ENCODE assay signal across 22 cellular contexts in the genomic region with DNA sequence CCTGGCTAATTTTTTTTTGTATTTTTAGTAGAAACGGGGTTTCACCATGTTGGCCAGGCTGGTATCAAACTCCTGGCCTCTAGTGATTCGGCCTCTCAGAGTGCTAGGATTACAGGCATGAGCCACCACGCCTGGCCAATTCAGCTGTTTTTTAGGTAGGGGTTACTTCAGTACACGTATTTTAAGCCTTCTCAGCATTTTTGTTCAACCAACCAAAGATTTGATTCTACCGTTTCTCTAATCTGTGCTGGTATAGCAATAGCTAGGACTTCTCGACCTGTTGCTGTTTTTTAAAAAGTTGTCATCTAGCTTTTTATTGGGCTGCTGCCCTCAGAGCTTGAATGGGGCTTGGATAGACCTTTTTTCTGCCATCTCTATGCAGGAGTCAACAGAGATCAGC. TPM values are rescaled to one million over a fixed set of nuclear protein-coding genes. Genes with fewer than 3 reads are reported as not detected.
DNase-seq lines count a peak whose midpoint lies in the region; ATAC-seq, FAIRE-seq and TF ChIP-seq lines count a peak whose summit lies in the region.
"Had no signal": no experiment of that assay in that cellular context is flagged by ENCODE, and none has a peak within 500 bp of the region (broad histone marks: within the 10 kb centered on the region; RNA-seq: fewer than 3 reads in every experiment).

No MANE protein-coding gene starts in this region.

- H3K9me3 ChIP-seq in A549 (no peaks in the 10 kb centered on the region), HepG2 (ENCODE audit: low read length) (no peaks in the 10 kb centered on the region), spleen (no peaks in the 10 kb centered on the region)
- H3K9me3 ChIP-seq: BLaER1, HAP-1 had no signal

- TF ChIP-seq CTCF in A549 (IDR thresholded peaks at IDR 0.05) = no peak
- no peak for TF ChIP-seq CTCF in HepG2 (CRISPR knock-in tag; IDR thresholded peaks at IDR 0.05)
- TF ChIP-seq CTCF in spleen (IDR thresholded peaks at IDR 0.05 in 8 of 11, conservative IDR thresholded peaks at IDR 0.05 in 3 of 11) = no peak
- no peak for TF ChIP-seq CTCF in HFFc6 (IDR thresholded peaks at IDR 0.05)

- 85% methylated on average over 6 of the region's 6 CpGs for WGBS in A549 (ENCODE audit: missing lambda C conversion rate)
- WGBS in HepG2 (ENCODE audit: low lambda C conversion rate) = 95% methylated on average over 6 of the region's 6 CpGs
- 90 to 93% (median 91%) methylated on average over 6 of the region's 6 CpGs for WGBS in spleen, 5 donors

- no TSS peak for BruUV-seq in HepG2 (replicated peaks; lab: Mats Ljungman, UMichigan)

- FAIRE-seq in A549 (lab: Jason Lieb, UNC) (no peak), HepG2 (lab: Jason Lieb, UNC) (no peak)
- FAIRE-seq: GM12891, GM19239, H1 had no signal

- H3K27me3 Mint-ChIP-seq in HFFc6 (ENCODE audit: insufficient read depth) = peaks cover 5% of the 10 kb centered on the region
- H3K27me3 Mint-ChIP-seq: IgD-negative memory B cell had no signal

- no peaks in the 10 kb centered on the region for H4K20me1 ChIP-seq in HepG2 (ENCODE audit: insufficient read depth, low read length)
- H4K20me1 ChIP-seq: BLaER1 had no signal

- no peaks in the 10 kb centered on the region for H3K9me3 Mint-ChIP-seq in HFFc6
- H3K9me3 Mint-ChIP-seq: CD14-positive monocyte; CD4-positive, alpha-beta memory T cell; IgD-negative memory B cell had no signal

- H3K9ac ChIP-seq in HepG2 (ENCODE audit: insufficient read depth, low read depth, low read length) = no peak overlapping the region
- H3K9ac ChIP-seq: BLaER1, KMS-11 had no signal

- H3K27me3 ChIP-seq in HepG2 (ENCODE audit: control insufficient read depth in 1 of 2, insufficient read depth in 2 of 2, low read length in 2 of 2) (no peaks in the 10 kb centered on the region), spleen (replicated peaks in 1 of 7) (no peaks in the 10 kb centered on the region)
- H3K27me3 ChIP-seq: BLaER1 had no signal

- TF ChIP-seq POLR2A in A549 (IDR thresholded peaks at IDR 0.05; ENCODE audit: low read length) (no peak), HepG2 (IDR thresholded peaks at IDR 0.05; ENCODE audit: insufficient read depth in 1 of 2, low read depth in 2 of 2, low read length in 2 of 2) (no peak), spleen (IDR thresholded peaks at IDR 0.05) (no peak)

- peaks cover 9% of the 10 kb centered on the region for H3K4me1 Mint-ChIP-seq in HFFc6 (ENCODE audit: low read depth)

- intact Hi-C loops in HepG2 (cut with micrococcal nuclease; ENCODE audit: unreplicated experiment) = no loop called here
- intact Hi-C loops in spleen (cut with DNase I; ENCODE audit: low total_unique reads) = no loop called here

- CTCF ChIA-PET in A549 (lab: Yijun Ruan, JAX) (interaction anchor here (1.1 to 1.3 kb wide), 2 partner anchors 28 to 89 kb away, joined by 3 read pairs; no protein-coding TSS in a partner anchor), HepG2 (lab: Yijun Ruan, JAX; ENCODE audit: low intra/inter-chr PET ratio, low total read pairs) (no interaction called here)

- TF ChIP-seq EP300 in A549 (IDR thresholded peaks at IDR 0.05) (no peak), HepG2 (IDR thresholded peaks at IDR 0.05; ENCODE audit: low read depth in 2 of 2, low read length in 2 of 2) (no peak), HepG2 (CRISPR knock-in tag; IDR thresholded peaks at IDR 0.05; ENCODE audit: borderline replicate concordance) (no peak)

- in situ Hi-C loops in HepG2 (cut with HindIII; ENCODE audit: extremely low pct_ligation_motif_present, low pct_unique_long_range_greater_than_20kb) = no loop called here

- no peak overlapping the region for H3K27ac Mint-ChIP-seq in HFFc6
- H3K27ac Mint-ChIP-seq: CD14-positive monocyte, IgD-negative memory B cell had no signal

- H3K27ac ChIP-seq in A549 (no peak overlapping the region), HepG2 (ENCODE audit: extremely low read length, insufficient read depth, low read length) (no peak overlapping the region), spleen (no peak overlapping the region)
- H3K27ac ChIP-seq: 22Rv1, BLaER1, HL-60, KMS-11 had no signal

- H3K4me3 Mint-ChIP-seq in HFFc6 = no peak overlapping the region
- H3K4me3 Mint-ChIP-seq: CD14-positive monocyte; CD4-positive, alpha-beta memory T cell; IgD-negative memory B cell had no signal

- no peaks in the 10 kb centered on the region for H3K4me1 ChIP-seq in A549
- no peaks in the 10 kb centered on the region for H3K4me1 ChIP-seq in HepG2 (ENCODE audit: insufficient read depth, low read length)
- peaks cover 0 to 10% (median 3%) of the 10 kb centered on the region in 6 donors for H3K4me1 ChIP-seq in spleen
- H3K4me1 ChIP-seq: HAP-1 had no signal

- no peak overlapping the region for H3K4me3 ChIP-seq in A549
- H3K4me3 ChIP-seq in HepG2 (replicated peaks in 1 of 3; ENCODE audit: insufficient read depth in 1 of 3, low read depth in 2 of 3, low read length in 3 of 3) = no peak overlapping the region
- no peak overlapping the region for H3K4me3 ChIP-seq in spleen
- H3K4me3 ChIP-seq: BLaER1, HAP-1 had no signal

- H3K36me3 ChIP-seq in HepG2 (replicated peaks in 1 of 2; ENCODE audit: control insufficient read depth in 1 of 2, insufficient read depth in 2 of 2, low read length in 2 of 2) = peaks cover 20 to 73% of the 10 kb centered on the region in 2 experiments
- peaks cover 0 to 79% (median 6%) of the 10 kb centered on the region in 6 donors for H3K36me3 ChIP-seq in spleen

- peaks cover 4% of the 10 kb centered on the region for H3K36me3 Mint-ChIP-seq in HFFc6 (ENCODE audit: low read depth)
- H3K36me3 Mint-ChIP-seq: CD4-positive, alpha-beta memory T cell; IgD-negative memory B cell had no signal

- POLR2A ChIA-PET in A549 (lab: Yijun Ruan, JAX) = no interaction called here
- POLR2A ChIA-PET in HepG2 (lab: Yijun Ruan, JAX) = interaction anchor here (1.9 kb wide), 1 partner anchor 17 kb away, joined by 4 read pairs; no protein-coding TSS in a partner anchor

- DNase-seq in A549 (ENCODE audit: low read depth in 1 of 2, low spot score in 1 of 2) (no peak), RPMI8226 (peak; percentile 54), HepG2 (ENCODE audit: low spot score) (no peak), spleen (peak; percentile 19), SKM-1 treated with dmso at 0.1 percent for 144 hours (lab: John Stamatoyannopoulos, UW; ENCODE audit: unreplicated experiment) (no peak), HFFc6 (no peak)
- DNase-seq in stimulated activated CD4-positive, alpha-beta T cell treated with anti-CD3 and anti-CD28 coated beads, Interleukin-2, amount 100 ng/mL, for 24 hours = no peak
- DNase-seq: CD4-positive, alpha-beta memory T cell; DMS 273 treated with DMSO at 0.1 percent for 48 hours; DMS53; DND-41; EL had no signal

- H2AFZ ChIP-seq in HepG2 (ENCODE audit: low read length) = no peak overlapping the region

- TF ChIP-seq RAD21 in A549 (conservative IDR thresholded peaks at IDR 0.05 in 1 of 2, IDR thresholded peaks at IDR 0.05 in 1 of 2) (no peak), HepG2 (CRISPR knock-in tag; IDR thresholded peaks at IDR 0.05) (no peak)

- no peaks in the 10 kb centered on the region for H3K79me2 ChIP-seq in HepG2 (ENCODE audit: insufficient read depth, low read length)

- H3K4me2 ChIP-seq in A549 (no peak overlapping the region), HepG2 (ENCODE audit: low read depth, low read length) (no peak overlapping the region)
- H3K4me2 ChIP-seq: BLaER1, KMS-11 had no signal

- ATAC-seq in A549 (no peak), HepG2 (no peak)

TF ChIP-seq in A549, 52 proteins besides CTCF, POLR2A, EP300 and RAD21 (continues in another document):
- TF ChIP-seq MAFK (IDR thresholded peaks at IDR 0.05; ENCODE audit: partially characterized antibody) (peak; percentile 66), RCOR1 (IDR thresholded peaks at IDR 0.05; ENCODE audit: low read depth, low read length) (no peak), RNF2 (IDR thresholded peaks at IDR 0.05; ENCODE audit: borderline replicate concordance, low read depth) (no peak)

TF ChIP-seq in HepG2, 621 proteins besides CTCF, POLR2A, EP300 and RAD21 (continues in another document):
- TF ChIP-seq MAFF (IDR thresholded peaks at IDR 0.05; ENCODE audit: low read depth, low read length) = peak; percentile 70; the same call in 1 of the 2 replicates
- peak; percentile 27 to 79; a peak in 2 of 4 replicates for TF ChIP-seq MAFK (conservative IDR thresholded peaks at IDR 0.05 in 1 of 2, IDR thresholded peaks at IDR 0.05 in 1 of 2; ENCODE audit: low read length in 2 of 2)

RNA-seq across cellular contexts. Expression of gene PROSER2, which starts 34.9 kb away (rescaled TPM):
- polyA plus RNA-seq in A549 (2011; rRNA removed) (8.9 and 10.1 TPM in 2 replicates), A549 (2017; fragmentation: RNase III; extraction: RNeasy Plus Mini Kit Qiagen cat#74134 plus additional on column Dnase treatment) (14.2 to 15.2 TPM (median 14.4 TPM) in 3 replicates), HepG2 (2011; rRNA removed) (6.7 and 7.7 TPM in 2 replicates), spleen (1 to 10 TPM; 1.6 to 3.5 (median 1.6) TPM)
- polyA plus RNA-seq in A549 (2012; cell fraction: cytosol; rRNA removed) = 13.2 and 17.1 TPM in 2 replicates
- polyA plus RNA-seq in A549 (2012; cell fraction: nucleus; rRNA removed) = 23.0 and 32.5 TPM in 2 replicates
- 5.3 and 11.5 TPM in 2 replicates for polyA minus RNA-seq in A549 (2011; rRNA and poly(A)+ RNA removed)
- total RNA-seq in HepG2 (2016; rRNA removed; fragmentation: Illumina TruSeq; extraction: Trizol) (6.7 and 6.9 TPM in 2 replicates), spleen (10 to 100 TPM in 4 of 7 donors, 1 to 10 TPM in 3; 5.2 to 15.4 (median 10.8) TPM)
- total RNA-seq in HepG2 (2016; cell fraction: cytosol; rRNA removed; fragmentation: Illumina TruSeq; extraction: Trizol; ENCODE audit: low read depth) = 2.0 and 2.7 TPM in 2 replicates
- 6.3 and 8.2 TPM in 2 replicates for total RNA-seq in HepG2 (2016; cell fraction: insoluble cytoplasmic fraction; rRNA removed; fragmentation: Illumina TruSeq; extraction: Trizol)
- 4.6 and 5.4 TPM in 2 replicates for total RNA-seq in HepG2 (2016; cell fraction: membrane; rRNA removed; fragmentation: Illumina TruSeq; extraction: Trizol)
- 3.8 and 5.3 TPM in 2 replicates for total RNA-seq in HepG2 (2016; cell fraction: nucleus; rRNA removed; fragmentation: Illumina TruSeq; extraction: Trizol)
- polyA plus RNA-seq in HepG2 (2011; cell fraction: cytosol; rRNA removed) = 3.6 and 5.9 TPM in 2 replicates
- 8.5 and 8.6 TPM in 2 replicates for polyA plus RNA-seq in HepG2 (2011; cell fraction: nucleus; rRNA removed)
- 7.3 and 12.4 TPM in 2 replicates for polyA plus RNA-seq in HepG2 (2012)
- 1.9 TPM in 2 replicates for polyA plus RNA-seq in HepG2 (2016; cell fraction: cytosol; fragmentation: Illumina TruSeq; extraction: Trizol; ENCODE audit: low read depth)
- 7.7 and 8.0 TPM in 2 replicates for polyA plus RNA-seq in HepG2 (2016; cell fraction: insoluble cytoplasmic fraction; fragmentation: Illumina TruSeq; extraction: Trizol; ENCODE audit: low read depth)
- 2.9 and 3.7 TPM in 2 replicates for polyA plus RNA-seq in HepG2 (2016; cell fraction: membrane; fragmentation: Illumina TruSeq; extraction: Trizol; ENCODE audit: low read depth)
- polyA plus RNA-seq in HepG2 (2016; cell fraction: nucleus; fragmentation: Illumina TruSeq; extraction: Trizol; ENCODE audit: insufficient read depth, low read depth) = 6.8 and 10.0 TPM in 2 replicates
- polyA minus RNA-seq in HepG2 (2011; rRNA and poly(A)+ RNA removed; ENCODE audit: low replicate concordance) = 6.3 and 10.2 TPM in 2 replicates
- polyA minus RNA-seq in HepG2 (2011; cell fraction: cytosol; rRNA and poly(A)+ RNA removed) = 5.3 and 6.1 TPM in 2 replicates
- polyA minus RNA-seq in HepG2 (2011; cell fraction: nucleus; rRNA and poly(A)+ RNA removed) = 6.1 and 8.0 TPM in 2 replicates
- total RNA-seq in HFFc6 (2021; fragmentation: NEBNext Ultra II Directional; extraction: Animal tissue kit (Norgen Biotek cat#: 25700)) = 1 to 10 TPM in 5 of 6 experiments, under 1 TPM in 1; 0.74 to 2.9 (median 1.5) TPM
- polyA plus RNA-seq: IgD-negative memory B cell had no signal

Comparison
In these comparisons a context has a peak if more than half of its experiments do, and no peak if none do; other contexts are left out.
1. DNase-seq: peak in RPMI8226 (single experiment) and spleen (single experiment); none in A549 (0 of 2), HepG2 (single experiment), SKM-1 treated with dmso at 0.1 percent for 144 hours (single experiment), stimulated activated CD4-positive, alpha-beta T cell treated with anti-CD3 and anti-CD28 coated beads, Interleukin-2, amount 100 ng/mL, for 24 hours (0 of 2) and HFFc6 (single experiment).
2. Of the 38 proteins assayed by ChIP-seq in both HepG2 and A549: peak only in HepG2: none; only in A549: none; in both: MAFK; in neither: 37.